In genomic region chr11:75346296-75346695, GRCh38 we compare ENCODE assay signal across 12 cellular contexts. TPM values are rescaled to one million over a fixed set of nuclear protein-coding genes. Genes with fewer than 3 reads are reported as not detected.
DNase-seq lines count a peak whose midpoint lies in the region; ATAC-seq and TF ChIP-seq lines count a peak whose summit lies in the region.
"Had no signal": no experiment of that assay in that cellular context is flagged by ENCODE, and none has a peak within 500 bp of the region (broad histone marks: within the 10 kb centered on the region; RNA-seq: fewer than 3 reads in every experiment).

No MANE protein-coding gene starts in this region.

- peaks cover 67% of the 10 kb centered on the region for H3K4me1 Mint-ChIP-seq in activated CD4-positive, alpha-beta T cell treated with anti-CD3 and anti-CD28 coated beads, Interleukin-2, amount 10 ng/mL, durations not matched to agents 24 days and 14 days
- peaks cover 44% of the 10 kb centered on the region for H3K4me1 Mint-ChIP-seq in activated T-helper 17 cell treated with anti-CD3 and anti-CD28 coated beads, Interleukin-2, amount 50 U/mL, for 72 hours

- H3K9me3 Mint-ChIP-seq in activated CD4-positive, alpha-beta T cell treated with anti-CD3 and anti-CD28 coated beads, Interleukin-2, amount 10 ng/mL, durations not matched to agents 24 days and 14 days = no peaks in the 10 kb centered on the region
- no peaks in the 10 kb centered on the region for H3K9me3 Mint-ChIP-seq in activated T-helper 17 cell treated with anti-CD3 and anti-CD28 coated beads, Interleukin-2, amount 50 U/mL, for 72 hours

- TF ChIP-seq CTCF in lower lobe of right lung (IDR thresholded peaks at IDR 0.05) = no peak
- TF ChIP-seq CTCF in right atrium auricular region (IDR thresholded peaks at IDR 0.05) = no peak

- H3K9me3 ChIP-seq in lower lobe of right lung (no peaks in the 10 kb centered on the region), stomach smooth muscle (ENCODE audit: control insufficient read depth in 2 of 2, low read length in 2 of 2) (no peaks in the 10 kb centered on the region), right atrium auricular region (no peaks in the 10 kb centered on the region)

- peak overlapping the region; percentile 97 for H3K27ac ChIP-seq in lower lobe of right lung
- peak overlapping the region; percentile 92 for H3K27ac ChIP-seq in stomach smooth muscle (ENCODE audit: low read length)
- peak overlapping the region in 1 of 2 donors; percentile 93 for H3K27ac ChIP-seq in right atrium auricular region

- no peaks in the 10 kb centered on the region for H3K27me3 Mint-ChIP-seq in activated CD4-positive, alpha-beta T cell treated with anti-CD3 and anti-CD28 coated beads, Interleukin-2, amount 10 ng/mL, durations not matched to agents 24 days and 14 days
- H3K27me3 Mint-ChIP-seq in activated T-helper 17 cell treated with anti-CD3 and anti-CD28 coated beads, Interleukin-2, amount 50 U/mL, for 72 hours = no peaks in the 10 kb centered on the region

- peaks cover 16% of the 10 kb centered on the region for H3K36me3 ChIP-seq in lower lobe of right lung
- peaks cover 0 to 2% of the 10 kb centered on the region in 2 donors for H3K36me3 ChIP-seq in stomach smooth muscle (ENCODE audit: control insufficient read depth in 2 of 2, insufficient read depth in 2 of 2, low read length in 2 of 2)
- no peaks in the 10 kb centered on the region for H3K36me3 ChIP-seq in right atrium auricular region

- H3K36me3 Mint-ChIP-seq in activated CD4-positive, alpha-beta T cell treated with anti-CD3 and anti-CD28 coated beads, Interleukin-2, amount 10 ng/mL, durations not matched to agents 24 days and 14 days (ENCODE audit: low read depth) = no peaks in the 10 kb centered on the region
- no peaks in the 10 kb centered on the region for H3K36me3 Mint-ChIP-seq in activated T-helper 17 cell treated with anti-CD3 and anti-CD28 coated beads, Interleukin-2, amount 50 U/mL, for 72 hours (ENCODE audit: low read depth)

- H3K4me3 ChIP-seq in lower lobe of right lung (peak overlapping the region; percentile 97), stomach smooth muscle (ENCODE audit: low read length in 2 of 2) (peak overlapping the region in 1 of 2 donors; percentile 49), right atrium auricular region (no peak overlapping the region)

- H3K27ac Mint-ChIP-seq in activated CD4-positive, alpha-beta T cell treated with anti-CD3 and anti-CD28 coated beads, Interleukin-2, amount 10 ng/mL, durations not matched to agents 24 days and 14 days = peak overlapping the region; percentile 52
- H3K27ac Mint-ChIP-seq in activated T-helper 17 cell treated with anti-CD3 and anti-CD28 coated beads, Interleukin-2, amount 50 U/mL, for 72 hours = peak overlapping the region; percentile 84

- DNase-seq in activated CD4-positive, alpha-beta T cell treated with anti-CD3 and anti-CD28 coated beads, Interleukin-2, amount 10 ng/mL, durations not matched to agents 24 days and 14 days = no peak
- no peak for DNase-seq in activated CD4-positive, alpha-beta T cell treated with anti-CD3 and anti-CD28 coated beads, Interleukin-2, amount 50 U/mL, for 4 hours
- DNase-seq in lower lobe of right lung (no peak), NCI-H2107 treated with DMSO at 0.1 percent for 48 hours (lab: John Stamatoyannopoulos, UW; ENCODE audit: unreplicated experiment) (no peak), NCI-H187 (lab: John Stamatoyannopoulos, UW) (no peak), right atrium auricular region (ENCODE audit: low spot score) (no peak)
- DNase-seq: activated CD4-positive, alpha-beta T cell treated with anti-CD3 and anti-CD28 coated beads for 4 hours; amniotic stem cell; midbrain; NCI-H1092 had no signal

- peak overlapping the region; percentile 16 for H3K4me3 Mint-ChIP-seq in activated CD4-positive, alpha-beta T cell treated with anti-CD3 and anti-CD28 coated beads, Interleukin-2, amount 10 ng/mL, durations not matched to agents 24 days and 14 days
- no peak overlapping the region for H3K4me3 Mint-ChIP-seq in activated T-helper 17 cell treated with anti-CD3 and anti-CD28 coated beads, Interleukin-2, amount 50 U/mL, for 72 hours

- no peak for ATAC-seq in activated T-helper 17 cell treated with anti-CD3 and anti-CD28 coated beads, Interleukin-2, amount 50 U/mL, for 72 hours (replicated peaks)
- ATAC-seq in lower lobe of right lung = no peak

- no peak overlapping the region for H3K9ac ChIP-seq in stomach smooth muscle (ENCODE audit: low read length in 2 of 2)

- H3K4me1 ChIP-seq in lower lobe of right lung = peaks cover 88% of the 10 kb centered on the region
- H3K4me1 ChIP-seq in stomach smooth muscle (ENCODE audit: control insufficient read depth, insufficient read depth, low read length) = peaks cover 96% of the 10 kb centered on the region
- H3K4me1 ChIP-seq in right atrium auricular region = peaks cover 4 to 100% of the 10 kb centered on the region in 2 donors

- H3K27me3 ChIP-seq in lower lobe of right lung (ENCODE audit: low read depth) (no peaks in the 10 kb centered on the region), stomach smooth muscle (ENCODE audit: control insufficient read depth in 1 of 2, insufficient read depth in 2 of 2, low read length in 2 of 2) (no peaks in the 10 kb centered on the region), right atrium auricular region (no peaks in the 10 kb centered on the region)

- intact Hi-C loops in activated CD4-positive, alpha-beta T cell treated with anti-CD3 and anti-CD28 coated beads, Interleukin-2, amount 10 ng/mL, durations not matched to agents 24 days and 14 days (cut with micrococcal nuclease) = loop anchor here (10.0 kb wide), 1 partner anchor 421 kb away; no protein-coding TSS in a partner anchor
- intact Hi-C loops in lower lobe of right lung (cut with DNase I) = no loop called here

RNA-seq across cellular contexts. Expression of gene ARRB1, which starts 5.2 kb away (rescaled TPM):
- total RNA-seq in activated CD4-positive, alpha-beta T cell treated with anti-CD3 and anti-CD28 coated beads, Interleukin-2, amount 10 ng/mL, durations not matched to agents 24 days and 14 days = 22.7 and 23.8 TPM in 2 replicates
- total RNA-seq in activated T-helper 17 cell treated with anti-CD3 and anti-CD28 coated beads, Interleukin-2, amount 50 U/mL, for 72 hours = 10 to 100 TPM; 10.7 to 14.7 TPM
- 187 TPM for total RNA-seq in lower lobe of right lung
- 10 to 100 TPM; 19.4 to 22.9 TPM for total RNA-seq in right atrium auricular region

RNA-seq across cellular contexts. Expression of gene RPS3, which starts 53.0 kb away (rescaled TPM):
- total RNA-seq in activated CD4-positive, alpha-beta T cell treated with anti-CD3 and anti-CD28 coated beads, Interleukin-2, amount 10 ng/mL, durations not matched to agents 24 days and 14 days = 3,383 and 3,385 TPM in 2 replicates
- 1,000 to 10,000 TPM; 4,623 to 5,372 TPM for total RNA-seq in activated T-helper 17 cell treated with anti-CD3 and anti-CD28 coated beads, Interleukin-2, amount 50 U/mL, for 72 hours
- total RNA-seq in lower lobe of right lung (1,761 TPM), right atrium auricular region (100 to 1,000 TPM; 391 to 983 TPM)
